ENCODE assay signal across 16 cellular contexts in the genomic region with DNA sequence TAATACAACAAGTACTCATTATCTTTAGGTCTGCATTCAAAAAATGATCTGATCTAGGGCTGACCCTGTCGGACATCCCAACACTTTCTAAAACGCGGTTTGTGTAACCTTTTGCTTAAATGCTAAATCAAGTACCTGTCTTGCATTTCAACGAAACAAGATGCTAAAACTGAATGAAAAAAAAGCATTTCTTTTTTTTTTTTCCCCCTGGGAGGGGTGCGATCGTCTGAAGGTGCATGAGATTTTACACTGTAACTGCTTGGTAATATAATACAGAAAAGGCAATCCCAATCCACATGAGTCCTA.
DNase-seq lines count a peak whose midpoint lies in the region; TF ChIP-seq lines count a peak whose summit lies in the region.
"Had no signal": no experiment of that assay in that cellular context is flagged by ENCODE, and none has a peak within 500 bp of the region (broad histone marks: within the 10 kb centered on the region; RNA-seq: fewer than 3 reads in every experiment).

No MANE protein-coding gene starts in this region.

- H3K4me3 ChIP-seq in Peyer's patch, result peak overlapping the region in 1 of 4 donors; percentile 51
- peak overlapping the region; percentile 61 for H3K4me3 ChIP-seq in epithelial cell of esophagus (ENCODE audit: low read length)
- peak overlapping the region; percentile 92 for H3K4me3 ChIP-seq in mucosa of stomach (ENCODE audit: low read length)
- H3K4me3 ChIP-seq in transverse colon, result peak overlapping the region in 2 of 4 donors; percentile 38 to 53
- H3K4me3 ChIP-seq in SK-N-SH (ENCODE audit: low read depth in 2 of 2, low read length in 1 of 2), result no peak overlapping the region
- H3K4me3 ChIP-seq: heart left ventricle had no signal

- no peak overlapping the region for H2AFZ ChIP-seq in SK-N-SH (ENCODE audit: low read depth)

- no peaks in the 10 kb centered on the region for H4K20me1 ChIP-seq in SK-N-SH (ENCODE audit: insufficient read depth)

- no peak for TF ChIP-seq RAD21 in SK-N-SH (IDR thresholded peaks at IDR 0.05; ENCODE audit: low read length)

- H3K36me3 ChIP-seq in Peyer's patch (no peaks in the 10 kb centered on the region), mucosa of stomach (ENCODE audit: control insufficient read depth, insufficient read depth, low read length) (no peaks in the 10 kb centered on the region), transverse colon (no peaks in the 10 kb centered on the region), SK-N-SH (replicated peaks in 1 of 2; ENCODE audit: control insufficient read depth in 1 of 2, insufficient read depth in 2 of 2, low read length in 1 of 2) (no peaks in the 10 kb centered on the region)
- H3K36me3 ChIP-seq: heart left ventricle had no signal

- no peak overlapping the region for H3K4me2 ChIP-seq in SK-N-SH

- no peak for TF ChIP-seq POLR2A in Peyer's patch (IDR thresholded peaks at IDR 0.05)
- TF ChIP-seq POLR2A in transverse colon (IDR thresholded peaks at IDR 0.05), result no peak

- POLR2A ChIA-PET in SK-N-SH (lab: Yijun Ruan, JAX), result no interaction called here

- peaks cover 0 to 16% (median 0%) of the 10 kb centered on the region in 4 donors for H3K4me1 ChIP-seq in Peyer's patch
- H3K4me1 ChIP-seq in mucosa of stomach (ENCODE audit: control insufficient read depth, insufficient read depth, low read length), result peaks cover 38% of the 10 kb centered on the region
- H3K4me1 ChIP-seq in transverse colon, result peaks cover 0 to 24% (median 9%) of the 10 kb centered on the region in 4 donors
- H3K4me1 ChIP-seq in SK-N-SH (ENCODE audit: control insufficient read depth in 1 of 2, insufficient read depth in 2 of 2, low read depth in 1 of 2, low read length in 1 of 2), result peaks cover 0 to 10% of the 10 kb centered on the region in 2 experiments; a peak in 2 of 4 replicates

- DNase-seq in Peyer's patch (no peak), epithelial cell of esophagus (ENCODE audit: low read depth) (no peak), transverse colon (no peak), SKM-1 treated with dmso at 0.1 percent for 144 hours (lab: John Stamatoyannopoulos, UW; ENCODE audit: unreplicated experiment) (no peak), NCI-H345 treated with DMSO at 0.1 percent for 48 hours (lab: John Stamatoyannopoulos, UW; ENCODE audit: unreplicated experiment) (no peak), SK-N-SH (no peak)
- DNase-seq in stimulated activated CD4-positive, alpha-beta T cell treated with anti-CD3 and anti-CD28 coated beads, Interleukin-12 subunit alpha, Interleukin-12 subunit beta, amount 100 ng/mL, for 4 hours, result no peak
- DNase-seq: activated CD4-positive, alpha-beta T cell treated with anti-CD3 and anti-CD28 coated beads for 36 hours; cerebellar nuclear complex; DND-41; heart left ventricle; left colon; natural killer cell; NCI-H2107 had no signal

- no peak for TF ChIP-seq EP300 in transverse colon (IDR thresholded peaks at IDR 0.05; ENCODE audit: low read depth)
- no peak for TF ChIP-seq EP300 in SK-N-SH (IDR thresholded peaks at IDR 0.05; ENCODE audit: borderline replicate concordance in 1 of 2, low read depth in 1 of 2, low read length in 1 of 2)

- intact Hi-C loops in transverse colon (cut with DNase I; ENCODE audit: low total_unique reads), result loop anchor here (2.0 to 10.0 kb wide), 4 partner anchors 110 to 1266 kb away; no protein-coding TSS in a partner anchor

- TF ChIP-seq CTCF in Peyer's patch (IDR thresholded peaks at IDR 0.05), result no peak
- TF ChIP-seq CTCF in epithelial cell of esophagus (IDR thresholded peaks at IDR 0.05; ENCODE audit: insufficient read depth, low read depth, low read length, missing control alignments), result no peak
- TF ChIP-seq CTCF in transverse colon (IDR thresholded peaks at IDR 0.05), result no peak
- TF ChIP-seq CTCF in SK-N-SH (IDR thresholded peaks at IDR 0.05), result no peak

- peaks cover 14% of the 10 kb centered on the region for H3F3A ChIP-seq in SK-N-SH (replicated peaks; ENCODE audit: insufficient read depth)

- no peaks in the 10 kb centered on the region for H3K79me2 ChIP-seq in SK-N-SH (ENCODE audit: insufficient read depth)

- H3K27ac ChIP-seq in Peyer's patch (peak overlapping the region; percentile 31 to 85 (median 50)), transverse colon (peak overlapping the region; percentile 79 to 96 (median 90)), SK-N-SH (ENCODE audit: low read depth in 2 of 2, low read length in 1 of 2) (no peak overlapping the region)
- H3K27ac ChIP-seq: C4-2B had no signal

- in situ Hi-C loops in transverse colon (cut with MboI; ENCODE audit: low pct_ligation_motif_present in 1 of 4, low pct_unique_long_range_greater_than_20kb in 1 of 4, low sequenced_read_pairs in 3 of 4), result loop anchor here in 1 of 4 donors (5.0 kb wide), 1 partner anchor 142 kb away; a partner anchor contains a TSS

- H3K9ac ChIP-seq in mucosa of stomach (ENCODE audit: low read length) (peak overlapping the region; percentile 90), SK-N-SH (no peak overlapping the region)

- H3K9me2 ChIP-seq in SK-N-SH, result no peaks in the 10 kb centered on the region

- CTCF ChIA-PET in SK-N-SH (lab: Yijun Ruan, JAX), result interaction anchor here (1.3 kb wide), 1 partner anchor 637 kb away, joined by 3 read pairs; no protein-coding TSS in a partner anchor

- WGBS in transverse colon (ENCODE audit: low coverage in 1 of 2), 2 donors, result 16 to 24% methylated on average over 5 to 6 of the region's 6 CpGs
- WGBS in SK-N-SH (ENCODE audit: low lambda C conversion rate), result 74% methylated on average over 6 of the region's 6 CpGs

- H3K27me3 ChIP-seq in Peyer's patch (peaks cover 0 to 11% of the 10 kb centered on the region in 2 donors), mucosa of stomach (ENCODE audit: control insufficient read depth, insufficient read depth, low read length) (peaks cover 29% of the 10 kb centered on the region), transverse colon (peaks cover 98% of the 10 kb centered on the region), SK-N-SH (ENCODE audit: insufficient read depth) (no peaks in the 10 kb centered on the region)

- H3K9me3 ChIP-seq in Peyer's patch, result no peaks in the 10 kb centered on the region
- no peaks in the 10 kb centered on the region for H3K9me3 ChIP-seq in mucosa of stomach (ENCODE audit: control insufficient read depth, low read length)
- H3K9me3 ChIP-seq in transverse colon, result no peaks in the 10 kb centered on the region
- no peaks in the 10 kb centered on the region for H3K9me3 ChIP-seq in SK-N-SH
- H3K9me3 ChIP-seq: heart left ventricle had no signal

TF ChIP-seq in SK-N-SH, 30 proteins besides CTCF, POLR2A, EP300 and RAD21:
- TF ChIP-seq FOXJ3 (CRISPR knock-in tag; IDR thresholded peaks at IDR 0.05), result no peak
- TF ChIP-seq, protein P1, sequence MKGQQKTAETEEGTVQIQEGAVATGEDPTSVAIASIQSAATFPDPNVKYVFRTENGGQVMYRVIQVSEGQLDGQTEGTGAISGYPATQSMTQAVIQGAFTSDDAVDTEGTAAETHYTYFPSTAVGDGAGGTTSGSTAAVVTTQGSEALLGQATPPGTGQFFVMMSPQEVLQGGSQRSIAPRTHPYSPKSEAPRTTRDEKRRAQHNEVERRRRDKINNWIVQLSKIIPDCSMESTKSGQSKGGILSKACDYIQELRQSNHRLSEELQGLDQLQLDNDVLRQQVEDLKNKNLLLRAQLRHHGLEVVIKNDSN (IDR thresholded peaks at IDR 0.05; ENCODE audit: borderline replicate concordance, low read depth), result no peak
- TF ChIP-seq RCOR1 (IDR thresholded peaks at IDR 0.05; ENCODE audit: low read length), result no peak
- TF ChIP-seq GABPA (IDR thresholded peaks at IDR 0.05; ENCODE audit: low read depth), result no peak
- no peak for TF ChIP-seq TAF1 (IDR thresholded peaks at IDR 0.05; ENCODE audit: borderline replicate concordance, low read depth, low read length)

Comparison
In these comparisons a context has a peak if more than half of its experiments do, and no peak if none do; other contexts are left out.
1. H3K27ac ChIP-seq: peak in Peyer's patch (4 of 4) and transverse colon (4 of 4); none in SK-N-SH (0 of 2).
2. H3K4me3 ChIP-seq: peak in epithelial cell of esophagus (single experiment) and mucosa of stomach (single experiment); none in SK-N-SH (0 of 2).